In genomic region chr9:88106492-88106891, GRCh38 we compare ENCODE assay signal across 9 cellular contexts. TPM values are rescaled to one million over a fixed set of nuclear protein-coding genes. Genes with fewer than 3 reads are reported as not detected.
A peak's percentile ranks its signal among the peaks of the same experiment; 100 is the strongest.
DNase-seq lines count a peak whose midpoint lies in the region; ATAC-seq, FAIRE-seq and TF ChIP-seq lines count a peak whose summit lies in the region.
"Had no signal": no experiment of that assay in that cellular context is flagged by ENCODE, and none has a peak within 500 bp of the region (broad histone marks: within the 10 kb centered on the region; RNA-seq: fewer than 3 reads in every experiment).

No MANE protein-coding gene starts in this region.

- no peak for TF ChIP-seq POLR2A in IMR-90 (IDR thresholded peaks at IDR 0.05; ENCODE audit: low read depth, low read length)
- no peak for TF ChIP-seq POLR2A in HepG2 (IDR thresholded peaks at IDR 0.05; ENCODE audit: insufficient read depth in 1 of 2, low read depth in 2 of 2, low read length in 2 of 2)

- DNase-seq in Caki2 (ENCODE audit: low read depth) (peak; percentile 35), IMR-90 (peak; percentile 36), astrocyte of the hippocampus (ENCODE audit: low read depth, low spot score) (peak; percentile 54), HepG2 (ENCODE audit: low spot score) (no peak), hepatic stellate cell (ENCODE audit: low spot score) (no peak), activated gamma-delta T cell treated with Interleukin-2 at 50 U/mL for 16 hours (no peak), mesenteric fat pad (ENCODE audit: low spot score) (no peak)

- H3K36me3 ChIP-seq in IMR-90 (ENCODE audit: control insufficient read depth, insufficient read depth, low read length) (no peaks in the 10 kb centered on the region), HepG2 (replicated peaks in 1 of 2; ENCODE audit: control insufficient read depth in 1 of 2, insufficient read depth in 2 of 2, low read length in 2 of 2) (no peaks in the 10 kb centered on the region)

- H2BK15ac ChIP-seq in IMR-90 (ENCODE audit: low read depth, low read length) = no peak overlapping the region

- H3K4ac ChIP-seq in IMR-90 (ENCODE audit: low read depth, low read length) = no peak overlapping the region

- POLR2A ChIA-PET in IMR-90 (lab: Charles Lee; ENCODE audit: unreplicated experiment) (no interaction called here), HepG2 (lab: Yijun Ruan, JAX) (no interaction called here)

- dilution Hi-C loops in IMR-90 (cut with HindIII; ENCODE audit: low sequenced_read_pairs, unreplicated experiment) = no loop called here

- H3K9ac ChIP-seq in IMR-90 (ENCODE audit: low read depth, low read length) (no peak overlapping the region), HepG2 (ENCODE audit: insufficient read depth, low read depth, low read length) (no peak overlapping the region)

- no peak overlapping the region for H3K27ac ChIP-seq in IMR-90 (ENCODE audit: insufficient read depth, low read length)
- H3K27ac ChIP-seq in HepG2 (ENCODE audit: extremely low read length, insufficient read depth, low read length) = no peak overlapping the region

- no peaks in the 10 kb centered on the region for H3K79me2 ChIP-seq in HepG2 (ENCODE audit: insufficient read depth, low read length)

- H3K14ac ChIP-seq in IMR-90 (replicated peaks; ENCODE audit: low read depth, low read length) = no peak overlapping the region

- H3K4me1 ChIP-seq in IMR-90 (ENCODE audit: control insufficient read depth, insufficient read depth, low read length) (no peaks in the 10 kb centered on the region), HepG2 (ENCODE audit: insufficient read depth, low read length) (no peaks in the 10 kb centered on the region)

- peaks cover 3% of the 10 kb centered on the region; the same call in 1 of the 2 replicates for H3K9me3 ChIP-seq in IMR-90 (ENCODE audit: control insufficient read depth, insufficient read depth, low read length)
- no peaks in the 10 kb centered on the region for H3K9me3 ChIP-seq in HepG2 (ENCODE audit: low read length)

- BruUV-seq in IMR-90 (replicated peaks; lab: Mats Ljungman, UMichigan) (no TSS peak), HepG2 (replicated peaks; lab: Mats Ljungman, UMichigan) (no TSS peak)

- no peak overlapping the region for H2BK120ac ChIP-seq in IMR-90 (ENCODE audit: low read depth, low read length)

- TF ChIP-seq CTCF in IMR-90 (conservative IDR thresholded peaks at IDR 0.05; ENCODE audit: low read depth, low read length) (peak; percentile 58), HepG2 (CRISPR knock-in tag; IDR thresholded peaks at IDR 0.05) (peak; percentile 51)

- H2BK20ac ChIP-seq in IMR-90 (ENCODE audit: low read depth, low read length) = no peak overlapping the region

- H3K9me1 ChIP-seq in IMR-90 (ENCODE audit: insufficient read depth, low read length) = no peaks in the 10 kb centered on the region

- peak; percentile 50 for TF ChIP-seq RAD21 in IMR-90 (IDR thresholded peaks at IDR 0.05; ENCODE audit: low read length)
- TF ChIP-seq RAD21 in HepG2 (CRISPR knock-in tag; IDR thresholded peaks at IDR 0.05) = no peak

- no peak overlapping the region for H2AK5ac ChIP-seq in IMR-90 (ENCODE audit: low read depth, low read length)

- no peak overlapping the region for H2AK9ac ChIP-seq in IMR-90 (replicated peaks; ENCODE audit: low read depth, low read length, poor library complexity)

- no peaks in the 10 kb centered on the region for H4K20me1 ChIP-seq in IMR-90 (ENCODE audit: insufficient read depth, low read length)
- H4K20me1 ChIP-seq in HepG2 (ENCODE audit: insufficient read depth, low read length) = no peaks in the 10 kb centered on the region

- H3K79me1 ChIP-seq in IMR-90 (ENCODE audit: low read depth in 1 of 2, low read length in 2 of 2) = no peaks in the 10 kb centered on the region

- TF ChIP-seq EP300 in HepG2 (IDR thresholded peaks at IDR 0.05; ENCODE audit: low read depth in 2 of 2, low read length in 2 of 2) = no peak
- TF ChIP-seq EP300 in HepG2 (CRISPR knock-in tag; IDR thresholded peaks at IDR 0.05; ENCODE audit: borderline replicate concordance) = no peak

- no peak overlapping the region for H4K8ac ChIP-seq in IMR-90 (ENCODE audit: low read depth in 2 of 2, low read length in 2 of 2)

- no peak overlapping the region for H3K4me3 ChIP-seq in IMR-90 (ENCODE audit: insufficient read depth, low read depth, low read length)
- no peak overlapping the region for H3K4me3 ChIP-seq in HepG2 (replicated peaks in 1 of 3; ENCODE audit: insufficient read depth in 1 of 3, low read depth in 2 of 3, low read length in 3 of 3)

- peaks cover 6% of the 10 kb centered on the region; the same call in 1 of the 2 replicates for H3K27me3 ChIP-seq in IMR-90 (ENCODE audit: control insufficient read depth, insufficient read depth, low read length)
- no peaks in the 10 kb centered on the region for H3K27me3 ChIP-seq in HepG2 (ENCODE audit: control insufficient read depth in 1 of 2, insufficient read depth in 2 of 2, low read length in 2 of 2)

- ATAC-seq in IMR-90 (ENCODE audit: low read depth) (peak; percentile 77), HepG2 (peak; percentile 61), GM18909 (IDR thresholded peaks at IDR 0.05; ENCODE audit: poor library complexity, unreplicated experiment) (no peak)

- no peak overlapping the region for H3K56ac ChIP-seq in IMR-90 (ENCODE audit: extremely low read depth, insufficient read depth, low read length)

- CTCF ChIA-PET in IMR-90 (lab: Yijun Ruan, JAX) (interaction anchor here (0.7 to 0.9 kb wide), 2 partner anchors 10 to 473 kb away, joined by 4 to 5 read pairs; no protein-coding TSS in a partner anchor), HepG2 (lab: Yijun Ruan, JAX; ENCODE audit: low intra/inter-chr PET ratio, low total read pairs) (no interaction called here)

- H3K4me2 ChIP-seq in IMR-90 (ENCODE audit: low read depth, low read length) (no peak overlapping the region), HepG2 (ENCODE audit: low read depth, low read length) (no peak overlapping the region)

- no CpG with 5 or more reads among the region's 4 CpGs for WGBS in IMR-90 (ENCODE audit: extremely low coverage in 2 of 2, insufficient read length in 1 of 2), 2 experiments
- 2% methylated on average over 4 of the region's 4 CpGs for WGBS in HepG2 (ENCODE audit: low lambda C conversion rate)

- H2AFZ ChIP-seq in IMR-90 (replicated peaks; ENCODE audit: low read length, poor library complexity) (no peak overlapping the region), HepG2 (ENCODE audit: low read length) (no peak overlapping the region)

- in situ Hi-C loops in Caki2 (cut with HindIII; ENCODE audit: low pct_unique_long_range_greater_than_20kb, low sequenced_read_pairs) (no loop called here), IMR-90 (cut with MboI; ENCODE audit: low sequenced_read_pairs) (no loop called here), HepG2 (cut with HindIII; ENCODE audit: extremely low pct_ligation_motif_present, low pct_unique_long_range_greater_than_20kb) (no loop called here)

- H3K23ac ChIP-seq in IMR-90 (ENCODE audit: low read depth, low read length) = no peak overlapping the region

- intact Hi-C loops in IMR-90 (cut with micrococcal nuclease) (loop anchor here (2.0 kb wide), 2 partner anchors 282 to 472 kb away; partner anchors contain the start of gene SPIN1), HepG2 (cut with micrococcal nuclease; ENCODE audit: unreplicated experiment) (loop anchor here (10.0 kb wide), 1 partner anchor 468 kb away; no protein-coding TSS in a partner anchor)

- no peak overlapping the region for H3K18ac ChIP-seq in IMR-90 (ENCODE audit: low read depth, low read length)

- H4K91ac ChIP-seq in IMR-90 (ENCODE audit: insufficient read depth, low read depth, low read length) = no peak overlapping the region

- H2BK5ac ChIP-seq in IMR-90 (ENCODE audit: low read depth, low read length, poor library complexity, severe bottlenecking) = no peak overlapping the region

- H4K5ac ChIP-seq in IMR-90 (ENCODE audit: low read depth, low read length) = no peak overlapping the region

- no peak for FAIRE-seq in HepG2 (lab: Jason Lieb, UNC)
- FAIRE-seq: endothelial cell of umbilical vein had no signal

TF ChIP-seq in HepG2, 621 proteins besides CTCF, POLR2A, EP300 and RAD21:
- TF ChIP-seq THAP11 (CRISPR knock-in tag; IDR thresholded peaks at IDR 0.05) (no peak), ZSCAN31 (CRISPR knock-in tag; IDR thresholded peaks at IDR 0.05; ENCODE audit: low read depth) (no peak), SMC3 (IDR thresholded peaks at IDR 0.05; ENCODE audit: low read length) (peak; percentile 26; the same call in 1 of the 2 replicates), NCOA5 (CRISPR knock-in tag; IDR thresholded peaks at IDR 0.05) (no peak), STAG1 (CRISPR knock-in tag; IDR thresholded peaks at IDR 0.05) (peak; percentile 59)

RNA-seq across cellular contexts. Expression of gene SPATA31C2, which starts 31.8 kb away (rescaled TPM):
- total RNA-seq in Caki2 (2014; rRNA removed; shearing (Covaris generic); ENCODE audit: low replicate concordance) = not detected in 2 replicates
- total RNA-seq in IMR-90 (2012; rRNA removed) (not detected in 2 replicates), HepG2 (2016; rRNA removed; fragmentation: Illumina TruSeq; extraction: Trizol) (not detected in 2 replicates), mesenteric fat pad (not detected)
- polyA plus RNA-seq in IMR-90 (2012; rRNA removed) (0.02 TPM in 1 of 2 replicates, not detected in the other), HepG2 (2011; rRNA removed) (not detected in 2 replicates)
- not detected in 2 replicates for polyA plus RNA-seq in IMR-90 (2012; cell fraction: cytosol; rRNA removed)
- polyA plus RNA-seq in IMR-90 (2012; cell fraction: nucleus; rRNA removed; ENCODE audit: low replicate concordance) = not detected in 2 replicates
- not detected in 2 replicates for total RNA-seq in HepG2 (2016; cell fraction: cytosol; rRNA removed; fragmentation: Illumina TruSeq; extraction: Trizol; ENCODE audit: low read depth)
- not detected in 2 replicates for total RNA-seq in HepG2 (2016; cell fraction: insoluble cytoplasmic fraction; rRNA removed; fragmentation: Illumina TruSeq; extraction: Trizol)
- not detected in 2 replicates for total RNA-seq in HepG2 (2016; cell fraction: membrane; rRNA removed; fragmentation: Illumina TruSeq; extraction: Trizol)
- not detected in 2 replicates for total RNA-seq in HepG2 (2016; cell fraction: nucleus; rRNA removed; fragmentation: Illumina TruSeq; extraction: Trizol)
- polyA plus RNA-seq in HepG2 (2011; cell fraction: cytosol; rRNA removed) = not detected in 2 replicates
- not detected in 2 replicates for polyA plus RNA-seq in HepG2 (2011; cell fraction: nucleus; rRNA removed)
- polyA plus RNA-seq in HepG2 (2012) = not detected in 2 replicates
- not detected in 2 replicates for polyA plus RNA-seq in HepG2 (2016; cell fraction: cytosol; fragmentation: Illumina TruSeq; extraction: Trizol; ENCODE audit: low read depth)
- polyA plus RNA-seq in HepG2 (2016; cell fraction: insoluble cytoplasmic fraction; fragmentation: Illumina TruSeq; extraction: Trizol; ENCODE audit: low read depth) = not detected in 2 replicates
- polyA plus RNA-seq in HepG2 (2016; cell fraction: membrane; fragmentation: Illumina TruSeq; extraction: Trizol; ENCODE audit: low read depth) = not detected in 2 replicates
- not detected in 2 replicates for polyA plus RNA-seq in HepG2 (2016; cell fraction: nucleus; fragmentation: Illumina TruSeq; extraction: Trizol; ENCODE audit: insufficient read depth, low read depth)
- not detected in 2 replicates for polyA minus RNA-seq in HepG2 (2011; rRNA and poly(A)+ RNA removed; ENCODE audit: low replicate concordance)
- polyA minus RNA-seq in HepG2 (2011; cell fraction: cytosol; rRNA and poly(A)+ RNA removed) = not detected in 2 replicates
- not detected in 2 replicates for polyA minus RNA-seq in HepG2 (2011; cell fraction: nucleus; rRNA and poly(A)+ RNA removed)
- total RNA-seq: endothelial cell of umbilical vein had no signal
- polyA plus RNA-seq: endothelial cell of umbilical vein had no signal

Comparison
In these comparisons a context has a peak if more than half of its experiments do, and no peak if none do; other contexts are left out.
1. DNase-seq: peak in Caki2 (single experiment), IMR-90 (single experiment) and astrocyte of the hippocampus (single experiment); none in HepG2 (single experiment), hepatic stellate cell (single experiment), activated gamma-delta T cell treated with Interleukin-2 at 50 U/mL for 16 hours (single experiment) and mesenteric fat pad (single experiment).